Comparison of ENCODE assay signal across 1 cellular context in genomic region chr4:185236155-185236503, GRCh38.
TF ChIP-seq lines count a peak whose summit lies in the region.

No MANE protein-coding gene starts in this region.

TF ChIP-seq in SK-N-SH, 30 proteins besides CTCF, POLR2A, EP300 and RAD21 (continued from another document):
- TF ChIP-seq, protein P1, sequence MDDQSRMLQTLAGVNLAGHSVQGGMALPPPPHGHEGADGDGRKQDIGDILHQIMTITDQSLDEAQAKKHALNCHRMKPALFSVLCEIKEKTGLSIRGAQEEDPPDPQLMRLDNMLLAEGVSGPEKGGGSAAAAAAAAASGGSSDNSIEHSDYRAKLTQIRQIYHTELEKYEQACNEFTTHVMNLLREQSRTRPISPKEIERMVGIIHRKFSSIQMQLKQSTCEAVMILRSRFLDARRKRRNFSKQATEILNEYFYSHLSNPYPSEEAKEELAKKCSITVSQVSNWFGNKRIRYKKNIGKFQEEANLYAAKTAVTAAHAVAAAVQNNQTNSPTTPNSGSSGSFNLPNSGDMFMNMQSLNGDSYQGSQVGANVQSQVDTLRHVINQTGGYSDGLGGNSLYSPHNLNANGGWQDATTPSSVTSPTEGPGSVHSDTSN (IDR thresholded peaks at IDR 0.05) = no peak
- TF ChIP-seq FOXM1 (IDR thresholded peaks at IDR 0.05; ENCODE audit: low read depth) (no peak), RFX5 (IDR thresholded peaks at IDR 0.05; ENCODE audit: low read length) (no peak), POLR2AphosphoS5 (IDR thresholded peaks at IDR 0.05; ENCODE audit: low read depth, low read length) (no peak), USF2 (IDR thresholded peaks at IDR 0.05; ENCODE audit: borderline replicate concordance, low read depth, low read length) (no peak), CHD2 (IDR thresholded peaks at IDR 0.05; ENCODE audit: low read length, partially characterized antibody) (no peak), FOXJ3 (CRISPR knock-in tag; IDR thresholded peaks at IDR 0.05) (no peak), MEF2A (IDR thresholded peaks at IDR 0.05; ENCODE audit: borderline replicate concordance, low read depth) (no peak), EZH2phosphoT487 (IDR thresholded peaks at IDR 0.05; ENCODE audit: borderline replicate concordance, low read depth) (no peak), FOSL2 (IDR thresholded peaks at IDR 0.05; ENCODE audit: borderline replicate concordance, low read depth) (no peak), TAF1 (IDR thresholded peaks at IDR 0.05; ENCODE audit: borderline replicate concordance, low read depth, low read length) (no peak)
- TF ChIP-seq, protein P2, sequence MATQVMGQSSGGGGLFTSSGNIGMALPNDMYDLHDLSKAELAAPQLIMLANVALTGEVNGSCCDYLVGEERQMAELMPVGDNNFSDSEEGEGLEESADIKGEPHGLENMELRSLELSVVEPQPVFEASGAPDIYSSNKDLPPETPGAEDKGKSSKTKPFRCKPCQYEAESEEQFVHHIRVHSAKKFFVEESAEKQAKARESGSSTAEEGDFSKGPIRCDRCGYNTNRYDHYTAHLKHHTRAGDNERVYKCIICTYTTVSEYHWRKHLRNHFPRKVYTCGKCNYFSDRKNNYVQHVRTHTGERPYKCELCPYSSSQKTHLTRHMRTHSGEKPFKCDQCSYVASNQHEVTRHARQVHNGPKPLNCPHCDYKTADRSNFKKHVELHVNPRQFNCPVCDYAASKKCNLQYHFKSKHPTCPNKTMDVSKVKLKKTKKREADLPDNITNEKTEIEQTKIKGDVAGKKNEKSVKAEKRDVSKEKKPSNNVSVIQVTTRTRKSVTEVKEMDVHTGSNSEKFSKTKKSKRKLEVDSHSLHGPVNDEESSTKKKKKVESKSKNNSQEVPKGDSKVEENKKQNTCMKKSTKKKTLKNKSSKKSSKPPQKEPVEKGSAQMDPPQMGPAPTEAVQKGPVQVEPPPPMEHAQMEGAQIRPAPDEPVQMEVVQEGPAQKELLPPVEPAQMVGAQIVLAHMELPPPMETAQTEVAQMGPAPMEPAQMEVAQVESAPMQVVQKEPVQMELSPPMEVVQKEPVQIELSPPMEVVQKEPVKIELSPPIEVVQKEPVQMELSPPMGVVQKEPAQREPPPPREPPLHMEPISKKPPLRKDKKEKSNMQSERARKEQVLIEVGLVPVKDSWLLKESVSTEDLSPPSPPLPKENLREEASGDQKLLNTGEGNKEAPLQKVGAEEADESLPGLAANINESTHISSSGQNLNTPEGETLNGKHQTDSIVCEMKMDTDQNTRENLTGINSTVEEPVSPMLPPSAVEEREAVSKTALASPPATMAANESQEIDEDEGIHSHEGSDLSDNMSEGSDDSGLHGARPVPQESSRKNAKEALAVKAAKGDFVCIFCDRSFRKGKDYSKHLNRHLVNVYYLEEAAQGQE (IDR thresholded peaks at IDR 0.05; ENCODE audit: low read depth, low read length) = no peak
- TF ChIP-seq, protein P3, sequence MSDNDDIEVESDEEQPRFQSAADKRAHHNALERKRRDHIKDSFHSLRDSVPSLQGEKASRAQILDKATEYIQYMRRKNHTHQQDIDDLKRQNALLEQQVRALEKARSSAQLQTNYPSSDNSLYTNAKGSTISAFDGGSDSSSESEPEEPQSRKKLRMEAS (IDR thresholded peaks at IDR 0.05; ENCODE audit: low read depth) = no peak
- TF ChIP-seq, protein P4, sequence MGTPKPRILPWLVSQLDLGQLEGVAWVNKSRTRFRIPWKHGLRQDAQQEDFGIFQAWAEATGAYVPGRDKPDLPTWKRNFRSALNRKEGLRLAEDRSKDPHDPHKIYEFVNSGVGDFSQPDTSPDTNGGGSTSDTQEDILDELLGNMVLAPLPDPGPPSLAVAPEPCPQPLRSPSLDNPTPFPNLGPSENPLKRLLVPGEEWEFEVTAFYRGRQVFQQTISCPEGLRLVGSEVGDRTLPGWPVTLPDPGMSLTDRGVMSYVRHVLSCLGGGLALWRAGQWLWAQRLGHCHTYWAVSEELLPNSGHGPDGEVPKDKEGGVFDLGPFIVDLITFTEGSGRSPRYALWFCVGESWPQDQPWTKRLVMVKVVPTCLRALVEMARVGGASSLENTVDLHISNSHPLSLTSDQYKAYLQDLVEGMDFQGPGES (IDR thresholded peaks at IDR 0.05; ENCODE audit: low read depth, low read length) = no peak
TF ChIP-seq in SK-N-SH: peak in this region for 0.
